Comparison of ENCODE assay signal across 10 cellular contexts in genomic region chr21:36211660-36212512, GRCh38. TPM values are rescaled to one million over a fixed set of nuclear protein-coding genes. Genes with fewer than 3 reads are reported as not detected.
DNase-seq lines count a peak whose midpoint lies in the region; ATAC-seq and TF ChIP-seq lines count a peak whose summit lies in the region.
"Had no signal": no experiment of that assay in that cellular context is flagged by ENCODE, and none has a peak within 500 bp of the region (broad histone marks: within the 10 kb centered on the region; RNA-seq: fewer than 3 reads in every experiment).

No MANE protein-coding gene starts in this region.

- no peaks in the 10 kb centered on the region for H3K4me1 ChIP-seq in right cardiac atrium (ENCODE audit: control insufficient read depth, insufficient read depth, low read length)

- intact Hi-C loops in right cardiac atrium (cut with DNase I): no loop called here

- no peak overlapping the region for H3K4me3 ChIP-seq in AG10803 (ENCODE audit: low read length)
- no peak overlapping the region for H3K4me3 ChIP-seq in astrocyte of the cerebellum (ENCODE audit: low read depth, low read length)
- no peak overlapping the region for H3K4me3 ChIP-seq in right cardiac atrium (ENCODE audit: low read length)

- no peak overlapping the region for H3K27ac ChIP-seq in right cardiac atrium (ENCODE audit: low read length)

- TF ChIP-seq CTCF in AG10803 (conservative IDR thresholded peaks at IDR 0.05; ENCODE audit: low read length): no peak
- TF ChIP-seq CTCF in astrocyte of the cerebellum (IDR thresholded peaks at IDR 0.05; ENCODE audit: low read depth, low read length, missing control alignments): no peak

- in situ Hi-C loops in astrocyte of the cerebellum (cut with HindIII; ENCODE audit: low sequenced_read_pairs): no loop called here

- H3K9me3 ChIP-seq in right cardiac atrium (ENCODE audit: control insufficient read depth, low read length): no peaks in the 10 kb centered on the region

- 96% methylated on average over 9 of the region's 9 CpGs for WGBS in right cardiac atrium

- ATAC-seq in right cardiac atrium (no peak), GM18517 (IDR thresholded peaks at IDR 0.05; ENCODE audit: unreplicated experiment) (no peak)
- ATAC-seq: naive thymus-derived CD4-positive, alpha-beta T cell had no signal

- no peaks in the 10 kb centered on the region for H3K27me3 ChIP-seq in right cardiac atrium (ENCODE audit: control insufficient read depth, insufficient read depth)

- DNase-seq in AG10803 (ENCODE audit: low read depth) (peak; percentile 71), HS-5 (ENCODE audit: low read depth) (peak; percentile 82), astrocyte of the cerebellum (ENCODE audit: low read depth) (peak; percentile 60), kidney glomerular epithelial cell (lab: John Stamatoyannopoulos, UW) (peak; percentile 95), cerebellar cortex (ENCODE audit: low spot score) (no peak), pons (ENCODE audit: low spot score) (no peak), right cardiac atrium (no peak)
- DNase-seq: naive thymus-derived CD4-positive, alpha-beta T cell; NCI-H2029 treated with DMSO at 0.1 percent for 48 hours had no signal

RNA-seq across cellular contexts. Expression of gene DOP1B, which starts 55.3 kb away (rescaled TPM):
- 1 to 10 TPM; 5.0 to 8.1 (median 7.1) TPM for total RNA-seq in right cardiac atrium
- 1.7 TPM for polyA plus RNA-seq in right cardiac atrium

Comparison
In these comparisons a context has a peak if more than half of its experiments do, and no peak if none do; other contexts are left out.
1. DNase-seq: peak in AG10803 (single experiment), HS-5 (single experiment), astrocyte of the cerebellum (single experiment) and kidney glomerular epithelial cell (single experiment); none in cerebellar cortex (single experiment), pons (single experiment) and right cardiac atrium (0 of 3).